In the genomic region with DNA sequence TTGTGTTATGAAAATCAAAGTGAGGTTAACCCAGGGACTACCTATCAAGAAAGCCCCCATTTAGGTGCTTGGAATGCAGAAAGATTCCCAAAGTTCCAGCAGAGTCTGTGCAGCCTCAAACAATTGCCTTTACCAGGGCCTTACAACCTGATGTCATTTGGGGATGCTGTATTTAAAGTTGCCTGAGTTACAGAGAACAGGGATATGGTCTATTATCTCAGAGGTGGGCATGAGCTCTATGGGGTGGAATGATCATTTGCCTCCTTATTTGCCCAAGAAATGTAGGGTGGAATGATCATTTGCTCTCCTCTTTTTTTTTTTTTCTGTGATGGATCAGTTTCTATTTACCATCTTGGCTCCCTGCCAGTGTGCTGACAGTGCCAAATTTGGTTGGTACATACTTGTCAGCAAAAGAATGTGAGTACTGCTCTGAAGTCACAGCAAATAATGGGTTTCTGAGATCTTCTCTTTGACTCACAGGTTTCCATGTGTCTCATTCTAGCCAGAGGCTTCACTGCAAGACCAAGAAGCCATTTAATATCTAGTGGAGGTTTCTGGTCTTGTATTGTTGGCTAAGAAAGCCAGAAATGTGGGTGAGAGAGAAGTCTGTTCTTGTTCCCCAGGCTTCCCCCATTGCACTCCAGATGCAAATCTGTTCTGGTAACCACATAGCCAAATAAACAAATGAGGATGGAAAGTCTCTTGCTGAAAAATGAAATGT, we compare ENCODE assay signal across 9 cellular contexts. TPM values are rescaled to one million over a fixed set of nuclear protein-coding genes. Genes with fewer than 3 reads are reported as not detected.
DNase-seq lines count a peak whose midpoint lies in the region; ATAC-seq, FAIRE-seq and TF ChIP-seq lines count a peak whose summit lies in the region.
"Had no signal": no experiment of that assay in that cellular context is flagged by ENCODE, and none has a peak within 500 bp of the region (broad histone marks: within the 10 kb centered on the region; RNA-seq: fewer than 3 reads in every experiment).

No MANE protein-coding gene starts in this region.

- H3K4me1 ChIP-seq in HepG2 (ENCODE audit: insufficient read depth, low read length): peaks cover 28% of the 10 kb centered on the region

- peaks cover 0 to 5% of the 10 kb centered on the region in 2 donors for H3K9me3 Mint-ChIP-seq in activated naive CD4-positive, alpha-beta T cell treated with anti-CD3 and anti-CD28 coated beads, Interleukin-2, amount 50 U/mL, for 72 hours
- peaks cover 0 to 2% of the 10 kb centered on the region in 2 donors for H3K9me3 Mint-ChIP-seq in activated T-cell treated with anti-CD3 and anti-CD28 coated beads, Interleukin-2, amount 50 U/mL, for 72 hours
- H3K9me3 Mint-ChIP-seq: activated naive CD4-positive, alpha-beta T cell treated with anti-CD3 and anti-CD28 coated beads, Interleukin-2, amount 50 U/mL, for 24 hours had no signal

- no peak overlapping the region for H3K4me2 ChIP-seq in HepG2 (ENCODE audit: low read depth, low read length)

- H3K27ac Mint-ChIP-seq in activated naive CD4-positive, alpha-beta T cell treated with anti-CD3 and anti-CD28 coated beads, Interleukin-2, amount 50 U/mL, for 72 hours: no peak overlapping the region
- no peak overlapping the region for H3K27ac Mint-ChIP-seq in activated T-cell treated with anti-CD3 and anti-CD28 coated beads, Interleukin-2, amount 50 U/mL, for 72 hours
- H3K27ac Mint-ChIP-seq: activated naive CD4-positive, alpha-beta T cell treated with anti-CD3 and anti-CD28 coated beads, Interleukin-2, amount 50 U/mL, for 24 hours had no signal

- TF ChIP-seq EP300 in HepG2 (IDR thresholded peaks at IDR 0.05; ENCODE audit: low read depth in 2 of 2, low read length in 2 of 2) (peak in 1 of 2 experiments; percentile 23; a peak in 1 of 4 replicates), HepG2 (CRISPR knock-in tag; IDR thresholded peaks at IDR 0.05; ENCODE audit: borderline replicate concordance) (no peak)

- no peaks in the 10 kb centered on the region for H3K9me3 ChIP-seq in HepG2 (ENCODE audit: low read length)

- CTCF ChIA-PET in HepG2 (lab: Yijun Ruan, JAX; ENCODE audit: low intra/inter-chr PET ratio, low total read pairs): no interaction called here

- H3K36me3 Mint-ChIP-seq in activated naive CD4-positive, alpha-beta T cell treated with anti-CD3 and anti-CD28 coated beads, Interleukin-2, amount 50 U/mL, for 72 hours: no peaks in the 10 kb centered on the region
- no peaks in the 10 kb centered on the region for H3K36me3 Mint-ChIP-seq in activated T-cell treated with anti-CD3 and anti-CD28 coated beads, Interleukin-2, amount 50 U/mL, for 72 hours (ENCODE audit: insufficient read depth in 2 of 2)
- H3K36me3 Mint-ChIP-seq: activated naive CD4-positive, alpha-beta T cell treated with anti-CD3 and anti-CD28 coated beads, Interleukin-2, amount 50 U/mL, for 24 hours had no signal

- BruUV-seq in HepG2 (replicated peaks; lab: Mats Ljungman, UMichigan): no TSS peak

- H3K4me3 Mint-ChIP-seq in activated T-cell treated with anti-CD3 and anti-CD28 coated beads, Interleukin-2, amount 50 U/mL, for 72 hours: no peak overlapping the region
- H3K4me3 Mint-ChIP-seq: activated naive CD4-positive, alpha-beta T cell treated with anti-CD3 and anti-CD28 coated beads, Interleukin-2, amount 50 U/mL, for 24 hours had no signal

- no peak for TF ChIP-seq RAD21 in HepG2 (CRISPR knock-in tag; IDR thresholded peaks at IDR 0.05)

- H3K27ac ChIP-seq in HepG2 (ENCODE audit: extremely low read length, insufficient read depth, low read length): no peak overlapping the region
- H3K27ac ChIP-seq in coronary artery: no peak overlapping the region

- in situ Hi-C loops in HepG2 (cut with HindIII; ENCODE audit: extremely low pct_ligation_motif_present, low pct_unique_long_range_greater_than_20kb): no loop called here

- no peak for TF ChIP-seq POLR2A in HepG2 (IDR thresholded peaks at IDR 0.05; ENCODE audit: insufficient read depth in 1 of 2, low read depth in 2 of 2, low read length in 2 of 2)

- no peaks in the 10 kb centered on the region for H3K79me2 ChIP-seq in HepG2 (ENCODE audit: insufficient read depth, low read length)

- peaks cover 11% of the 10 kb centered on the region for H3K27me3 Mint-ChIP-seq in activated T-cell treated with anti-CD3 and anti-CD28 coated beads, Interleukin-2, amount 50 U/mL, for 72 hours (ENCODE audit: low read depth)

- peak; percentile 73 to 96 for ATAC-seq in activated naive CD4-positive, alpha-beta T cell treated with anti-CD3 and anti-CD28 coated beads, Interleukin-2, amount 50 U/mL, for 72 hours
- ATAC-seq in HG02571 (IDR thresholded peaks at IDR 0.05; ENCODE audit: unreplicated experiment) (peak; percentile 79), HepG2 (peak; percentile 83)
- ATAC-seq in activated T-cell treated with anti-CD3 and anti-CD28 coated beads, Interleukin-2, amount 50 U/mL, for 72 hours (replicated peaks in 1 of 2): peak; percentile 94 to 98

- H3K36me3 ChIP-seq in HepG2 (replicated peaks in 1 of 2; ENCODE audit: control insufficient read depth in 1 of 2, insufficient read depth in 2 of 2, low read length in 2 of 2): no peaks in the 10 kb centered on the region

- intact Hi-C loops in HepG2 (cut with micrococcal nuclease; ENCODE audit: unreplicated experiment): no loop called here

- no peak overlapping the region for H2AFZ ChIP-seq in HepG2 (ENCODE audit: low read length)

- peak; percentile 82 for FAIRE-seq in HepG2 (lab: Jason Lieb, UNC)

- no peak overlapping the region for H3K4me3 ChIP-seq in HepG2 (replicated peaks in 1 of 3; ENCODE audit: insufficient read depth in 1 of 3, low read depth in 2 of 3, low read length in 3 of 3)
- no peak overlapping the region for H3K4me3 ChIP-seq in coronary artery

- DNase-seq in activated naive CD4-positive, alpha-beta T cell treated with anti-CD3 and anti-CD28 coated beads, Interleukin-2, amount 50 U/mL, for 72 hours (ENCODE audit: low spot score in 2 of 2): peak in 1 of 2 donors; percentile 22
- no peak for DNase-seq in activated naive CD4-positive, alpha-beta T cell (lab: John Stamatoyannopoulos, UW)
- peak; percentile 42 for DNase-seq in NCI-H128 (lab: John Stamatoyannopoulos, UW; ENCODE audit: unreplicated experiment)
- peak; percentile 45 to 50 for DNase-seq in activated T-cell treated with anti-CD3 and anti-CD28 coated beads, Interleukin-2, amount 50 U/mL, for 72 hours
- peak; percentile 91 for DNase-seq in HepG2 (ENCODE audit: low spot score)
- DNase-seq in C1 segment of cervical spinal cord (lab: John Stamatoyannopoulos, UW): no peak
- no peak for DNase-seq in coronary artery (ENCODE audit: low spot score)

- H3K27me3 ChIP-seq in HepG2 (ENCODE audit: control insufficient read depth in 1 of 2, insufficient read depth in 2 of 2, low read length in 2 of 2): no peaks in the 10 kb centered on the region

- POLR2A ChIA-PET in HepG2 (lab: Yijun Ruan, JAX): interaction anchor here (1.1 kb wide), 1 partner anchor 16 kb away, joined by 4 read pairs; no protein-coding TSS in a partner anchor

- no peak for TF ChIP-seq CTCF in HepG2 (CRISPR knock-in tag; IDR thresholded peaks at IDR 0.05)
- no peak for TF ChIP-seq CTCF in coronary artery (IDR thresholded peaks at IDR 0.05)

- no peaks in the 10 kb centered on the region for H4K20me1 ChIP-seq in HepG2 (ENCODE audit: insufficient read depth, low read length)

- H3K9ac ChIP-seq in HepG2 (ENCODE audit: insufficient read depth, low read depth, low read length): no peak overlapping the region

- peaks cover 16% of the 10 kb centered on the region for H3K4me1 Mint-ChIP-seq in activated T-cell treated with anti-CD3 and anti-CD28 coated beads, Interleukin-2, amount 50 U/mL, for 72 hours (ENCODE audit: low read depth)
- H3K4me1 Mint-ChIP-seq: activated naive CD4-positive, alpha-beta T cell treated with anti-CD3 and anti-CD28 coated beads, Interleukin-2, amount 50 U/mL, for 24 hours had no signal

TF ChIP-seq in HepG2, 621 proteins besides CTCF, POLR2A, EP300 and RAD21 (continues in another document):
- no peak for TF ChIP-seq FOXA1 (IDR thresholded peaks at IDR 0.05)
- TF ChIP-seq FOXA1 (CRISPR knock-in tag; IDR thresholded peaks at IDR 0.05): peak; percentile 12; the same call in 1 of the 2 replicates
- TF ChIP-seq ZNF629 (CRISPR knock-in tag; conservative IDR thresholded peaks at IDR 0.05): peak; percentile 65
- 0 out of 2 replicates have a peak, but pooled peaks have one; percentile 46 for TF ChIP-seq RCOR2 (CRISPR knock-in tag; IDR thresholded peaks at IDR 0.05)

RNA-seq across cellular contexts. Expression of gene ZNRF2, which starts 45.5 kb away (rescaled TPM):
- 10 to 100 TPM in 1 of 2 donors, 1 to 10 TPM in 1; 8.4 to 12.6 TPM for total RNA-seq in activated naive CD4-positive, alpha-beta T cell treated with anti-CD3 and anti-CD28 coated beads, Interleukin-2, amount 50 U/mL, for 72 hours
- 10 to 100 TPM; 18.3 to 19.6 TPM for total RNA-seq in activated T-cell treated with anti-CD3 and anti-CD28 coated beads, Interleukin-2, amount 50 U/mL, for 72 hours
- total RNA-seq in HepG2 (2016; rRNA removed; fragmentation: Illumina TruSeq; extraction: Trizol): 6.9 and 7.7 TPM in 2 replicates
- 3.0 and 3.2 TPM in 2 replicates for total RNA-seq in HepG2 (2016; cell fraction: cytosol; rRNA removed; fragmentation: Illumina TruSeq; extraction: Trizol; ENCODE audit: low read depth)
- 7.3 and 7.6 TPM in 2 replicates for total RNA-seq in HepG2 (2016; cell fraction: insoluble cytoplasmic fraction; rRNA removed; fragmentation: Illumina TruSeq; extraction: Trizol)
- 6.7 and 7.1 TPM in 2 replicates for total RNA-seq in HepG2 (2016; cell fraction: membrane; rRNA removed; fragmentation: Illumina TruSeq; extraction: Trizol)
- 13.5 and 14.4 TPM in 2 replicates for total RNA-seq in HepG2 (2016; cell fraction: nucleus; rRNA removed; fragmentation: Illumina TruSeq; extraction: Trizol)
- 2.6 and 3.5 TPM in 2 replicates for polyA plus RNA-seq in HepG2 (2011; rRNA removed)
- polyA plus RNA-seq in HepG2 (2011; cell fraction: cytosol; rRNA removed): 1.8 and 2.3 TPM in 2 replicates
- polyA plus RNA-seq in HepG2 (2011; cell fraction: nucleus; rRNA removed): 3.4 TPM in 2 replicates
- 3.9 and 4.5 TPM in 2 replicates for polyA plus RNA-seq in HepG2 (2012)
- polyA plus RNA-seq in HepG2 (2016; cell fraction: cytosol; fragmentation: Illumina TruSeq; extraction: Trizol; ENCODE audit: low read depth): 2.5 and 2.9 TPM in 2 replicates
- polyA plus RNA-seq in HepG2 (2016; cell fraction: insoluble cytoplasmic fraction; fragmentation: Illumina TruSeq; extraction: Trizol; ENCODE audit: low read depth): 8.1 and 8.6 TPM in 2 replicates
- 5.2 and 5.5 TPM in 2 replicates for polyA plus RNA-seq in HepG2 (2016; cell fraction: membrane; fragmentation: Illumina TruSeq; extraction: Trizol; ENCODE audit: low read depth)
- polyA plus RNA-seq in HepG2 (2016; cell fraction: nucleus; fragmentation: Illumina TruSeq; extraction: Trizol; ENCODE audit: insufficient read depth, low read depth): 7.3 and 7.8 TPM in 2 replicates
- 1.5 and 1.9 TPM in 2 replicates for polyA minus RNA-seq in HepG2 (2011; rRNA and poly(A)+ RNA removed; ENCODE audit: low replicate concordance)
- polyA minus RNA-seq in HepG2 (2011; cell fraction: cytosol; rRNA and poly(A)+ RNA removed): 5.7 and 6.2 TPM in 2 replicates
- 21.9 and 25.9 TPM in 2 replicates for polyA minus RNA-seq in HepG2 (2011; cell fraction: nucleus; rRNA and poly(A)+ RNA removed)

Comparison
In these comparisons a context has a peak if more than half of its experiments do, and no peak if none do; other contexts are left out.
1. DNase-seq: peak in NCI-H128 (single experiment), activated T-cell treated with anti-CD3 and anti-CD28 coated beads, Interleukin-2, amount 50 U/mL, for 72 hours (2 of 2) and HepG2 (single experiment); none in activated naive CD4-positive, alpha-beta T cell (0 of 4), C1 segment of cervical spinal cord (0 of 14) and coronary artery (single experiment).
2. Peak in every context shown above with its lines, with median percentiles within 50 percentile points of each other: ATAC-seq.